In the genomic region with DNA sequence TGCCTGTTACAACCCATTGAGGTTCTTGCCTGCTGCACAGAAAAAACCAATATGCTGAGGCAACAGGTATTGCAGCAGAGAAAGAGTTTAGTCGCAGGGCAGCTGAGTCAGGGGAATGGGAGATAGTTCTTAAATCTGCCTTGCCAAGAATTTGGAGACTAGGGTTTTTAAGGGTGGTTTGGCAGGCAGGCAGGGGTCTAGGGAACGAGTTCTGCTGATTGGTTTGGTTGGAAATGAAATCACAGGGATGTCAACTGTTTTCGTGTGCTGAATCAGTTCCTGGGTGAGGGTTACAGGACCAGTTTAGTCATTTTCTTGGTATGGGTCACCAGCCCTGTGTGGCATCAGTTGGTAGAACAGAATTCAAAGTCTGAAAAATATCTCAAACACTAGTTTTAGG, we compare ENCODE assay signal across 1 cellular context.
TF ChIP-seq lines count a peak whose summit lies in the region.

No MANE protein-coding gene starts in this region.

TF ChIP-seq in K562, 482 proteins besides CTCF, POLR2A, EP300 and RAD21:
- peak in 1 of 2 experiments; percentile 59; a peak in 1 of 3 replicates for TF ChIP-seq CBX3 (IDR thresholded peaks at IDR 0.05; ENCODE audit: borderline replicate concordance in 1 of 2, low read length in 2 of 2)
- TF ChIP-seq, protein P1, sequence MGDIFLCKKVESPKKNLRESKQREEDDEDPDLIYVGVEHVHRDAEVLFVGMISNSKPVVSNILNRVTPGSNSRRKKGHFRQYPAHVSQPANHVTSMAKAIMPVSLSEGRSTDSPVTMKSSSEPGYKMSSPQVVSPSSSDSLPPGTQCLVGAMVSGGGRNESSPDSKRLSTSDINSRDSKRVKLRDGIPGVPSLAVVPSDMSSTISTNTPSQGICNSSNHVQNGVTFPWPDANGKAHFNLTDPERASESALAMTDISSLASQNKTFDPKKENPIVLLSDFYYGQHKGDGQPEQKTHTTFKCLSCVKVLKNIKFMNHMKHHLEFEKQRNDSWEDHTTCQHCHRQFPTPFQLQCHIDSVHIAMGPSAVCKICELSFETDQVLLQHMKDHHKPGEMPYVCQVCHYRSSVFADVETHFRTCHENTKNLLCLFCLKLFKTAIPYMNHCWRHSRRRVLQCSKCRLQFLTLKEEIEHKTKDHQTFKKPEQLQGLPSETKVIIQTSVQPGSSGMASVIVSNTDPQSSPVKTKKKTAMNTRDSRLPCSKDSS (IDR thresholded peaks at IDR 0.05; ENCODE audit: low read depth, partially characterized antibody): peak; percentile 39
- TF ChIP-seq HCFC1 (IDR thresholded peaks at IDR 0.05; ENCODE audit: low read depth, low read length): no peak
- 0 out of 4 replicates have a peak, but pooled peaks of 1 of the 2 experiments have one; percentile 14 for TF ChIP-seq TRIM24 (IDR thresholded peaks at IDR 0.05)
